Comparison of ENCODE assay signal across 11 cellular contexts in the genomic region with DNA sequence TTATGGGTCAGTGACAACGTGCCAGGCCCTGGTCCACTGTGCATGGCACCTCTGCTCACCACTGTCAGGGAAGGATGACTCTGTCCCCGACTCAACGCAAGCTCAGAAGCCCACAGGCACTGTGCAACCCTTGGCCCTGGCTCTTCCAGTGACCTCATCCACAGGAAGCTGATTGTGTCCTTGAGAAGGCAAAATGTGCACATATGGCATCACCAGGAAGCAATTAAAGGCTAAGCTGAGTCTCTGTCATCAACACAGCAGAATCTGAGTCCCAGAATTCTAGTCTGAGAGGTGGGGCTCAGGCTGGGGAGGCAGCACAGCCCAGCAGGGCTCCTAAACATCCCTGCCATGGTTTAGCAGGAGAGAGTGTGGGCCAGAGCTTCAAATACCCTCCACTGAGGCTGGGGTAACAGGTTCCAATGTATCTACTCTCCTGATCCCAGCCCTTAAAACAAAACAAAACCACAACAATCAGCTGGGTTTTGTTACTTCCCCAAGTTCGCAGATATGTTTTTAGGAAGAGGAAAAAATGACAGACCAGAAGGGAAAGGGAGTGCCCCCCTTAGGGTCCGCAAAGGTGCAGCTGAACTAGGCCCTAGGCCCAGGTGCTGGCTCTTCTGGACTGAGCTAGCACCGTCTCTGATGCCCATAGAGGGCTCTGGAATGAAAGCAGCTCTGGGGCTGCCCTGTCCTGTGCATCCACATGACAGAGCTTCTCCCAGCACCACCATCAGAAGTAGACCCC. TPM values are rescaled to one million over a fixed set of nuclear protein-coding genes. Genes with fewer than 3 reads are reported as not detected.
A peak's percentile ranks its signal among the peaks of the same experiment; 100 is the strongest.
DNase-seq lines count a peak whose midpoint lies in the region; ATAC-seq, FAIRE-seq and TF ChIP-seq lines count a peak whose summit lies in the region.
"Had no signal": no experiment of that assay in that cellular context is flagged by ENCODE, and none has a peak within 500 bp of the region (broad histone marks: within the 10 kb centered on the region; RNA-seq: fewer than 3 reads in every experiment).

No MANE protein-coding gene starts in this region.

- peaks cover 32% of the 10 kb centered on the region for H3K27me3 Mint-ChIP-seq in WTC11 (ENCODE audit: low read depth)

- intact Hi-C loops in mucosa of descending colon (cut with DNase I, micrococcal nuclease), result no loop called here

- CTCF ChIA-PET in WTC11 (lab: Charles Lee), result interaction anchor here (0.9 to 1.5 kb wide), 5 partner anchors 33 to 234 kb away, joined by 3 to 5 read pairs (median 3); a partner anchor contains a TSS

- H3K4me1 Mint-ChIP-seq in WTC11, result peaks cover 26% of the 10 kb centered on the region
- H3K4me1 Mint-ChIP-seq: mesothelial cell of epicardium had no signal

- peaks cover 16% of the 10 kb centered on the region for H3K9me3 Mint-ChIP-seq in WTC11
- H3K9me3 Mint-ChIP-seq: mesothelial cell of epicardium had no signal

- no peak overlapping the region for H3K4me3 Mint-ChIP-seq in WTC11
- H3K4me3 Mint-ChIP-seq: mesothelial cell of epicardium had no signal

- ATAC-seq in WTC11 (no peak), mucosa of descending colon (peak; percentile 40), GM19463 (IDR thresholded peaks at IDR 0.05; ENCODE audit: unreplicated experiment) (no peak), GM21381 (IDR thresholded peaks at IDR 0.05; ENCODE audit: unreplicated experiment) (no peak)

- FAIRE-seq in GM12891 (lab: Jason Lieb, UNC), result no peak
- FAIRE-seq: GM12878 had no signal

- POLR2A ChIA-PET in WTC11 (lab: Charles Lee), result no interaction called here

- H3K27ac Mint-ChIP-seq in WTC11, result no peak overlapping the region
- H3K27ac Mint-ChIP-seq: mesothelial cell of epicardium had no signal

- TF ChIP-seq CTCF in WTC11 (IDR thresholded peaks at IDR 0.05), result no peak
- TF ChIP-seq CTCF in mucosa of descending colon (IDR thresholded peaks at IDR 0.05), result no peak

- DNase-seq in DMS 273 (lab: John Stamatoyannopoulos, UW; ENCODE audit: unreplicated experiment) (peak; percentile 83), HS-5 (ENCODE audit: low read depth) (peak; percentile 58), WTC11 (ENCODE audit: low spot score) (no peak), mucosa of descending colon (no peak), kidney glomerular epithelial cell (lab: John Stamatoyannopoulos, UW) (no peak), GM12891 (ENCODE audit: insufficient read length, low spot score) (no peak)
- DNase-seq: uterus had no signal

- TF ChIP-seq POLR2A in GM12891 (IDR thresholded peaks at IDR 0.05; ENCODE audit: low read depth, low read length), result no peak

- H3K36me3 ChIP-seq in mucosa of descending colon (ENCODE audit: low read depth), result no peaks in the 10 kb centered on the region
- H3K36me3 ChIP-seq: uterus had no signal

- H3K4me3 ChIP-seq in mucosa of descending colon, result no peak overlapping the region
- H3K4me3 ChIP-seq: GM12878, uterus had no signal

- no peaks in the 10 kb centered on the region for H3K4me1 ChIP-seq in mucosa of descending colon (ENCODE audit: low read depth)
- H3K4me1 ChIP-seq: uterus had no signal

- H3K9me3 ChIP-seq in mucosa of descending colon, result no peaks in the 10 kb centered on the region
- H3K9me3 ChIP-seq: uterus had no signal

- peaks cover 4% of the 10 kb centered on the region for H3K36me3 Mint-ChIP-seq in WTC11
- H3K36me3 Mint-ChIP-seq: mesothelial cell of epicardium had no signal

TF ChIP-seq in WTC11, 78 proteins besides CTCF, POLR2A, EP300 and RAD21:
- TF ChIP-seq GABPB1 (CRISPR knock-in tag; IDR thresholded peaks at IDR 0.05) (peak; percentile 37; the same call in 1 of the 2 replicates), RELA (CRISPR knock-in tag; IDR thresholded peaks at IDR 0.05; ENCODE audit: borderline replicate concordance) (no peak)

TF ChIP-seq in GM12891, 5 proteins besides CTCF, POLR2A, EP300 and RAD21:
- TF ChIP-seq SPI1 (IDR thresholded peaks at IDR 0.05; ENCODE audit: low read depth, low read length) (no peak), POLR2AphosphoS5 (IDR thresholded peaks at IDR 0.05; ENCODE audit: low read depth, low read length) (no peak), POU2F2 (IDR thresholded peaks at IDR 0.05; ENCODE audit: low read depth, low read length) (no peak), PAX5 (IDR thresholded peaks at IDR 0.05; ENCODE audit: insufficient read depth, low read length, severe bottlenecking) (no peak)

RNA-seq across cellular contexts. Expression of a gene that starts 33.5 kb away (rescaled TPM):
- total RNA-seq in WTC11 (2021), result 9.9 to 11.4 TPM (median 11.0 TPM) in 3 replicates
- 10 to 100 TPM in 1 of 3 donors, 1 to 10 TPM in 1, under 1 TPM in 1; 0.96 to 25.1 (median 1.7) TPM for total RNA-seq in mucosa of descending colon
- polyA plus RNA-seq in GM12891 (2012; ENCODE audit: low read depth, missing spikeins), result 0.09 TPM

Comparison
In these comparisons a context has a peak if more than half of its experiments do, and no peak if none do; other contexts are left out.
1. DNase-seq: peak in DMS 273 (single experiment) and HS-5 (single experiment); none in WTC11 (single experiment), mucosa of descending colon (0 of 3), kidney glomerular epithelial cell (single experiment) and GM12891 (single experiment).